ENCODE assay signal across 11 cellular contexts in genomic region chr12:54414191-54414525, GRCh38. TPM values are rescaled to one million over a fixed set of nuclear protein-coding genes. Genes with fewer than 3 reads are reported as not detected.
DNase-seq lines count a peak whose midpoint lies in the region; ATAC-seq, FAIRE-seq and TF ChIP-seq lines count a peak whose summit lies in the region.
"Had no signal": no experiment of that assay in that cellular context is flagged by ENCODE, and none has a peak within 500 bp of the region (broad histone marks: within the 10 kb centered on the region; RNA-seq: fewer than 3 reads in every experiment).

No MANE protein-coding gene starts in this region.

- H3K27me3 Mint-ChIP-seq in CD4-positive, CD25-positive, alpha-beta regulatory T cell = no peaks in the 10 kb centered on the region

- no peak for ATAC-seq in CD4-positive, CD25-positive, alpha-beta regulatory T cell (ENCODE audit: low read depth in 2 of 2)

- H3K4me1 ChIP-seq in CD4-positive, CD25-positive, alpha-beta regulatory T cell (ENCODE audit: control insufficient read depth, insufficient read depth, low read length, poor library complexity, severe bottlenecking) = peaks cover 75% of the 10 kb centered on the region
- H3K4me1 ChIP-seq in duodenal mucosa (ENCODE audit: control insufficient read depth in 1 of 2, insufficient read depth in 2 of 2, low read length in 2 of 2) = peaks cover 35 to 40% of the 10 kb centered on the region in 2 donors
- no peaks in the 10 kb centered on the region for H3K4me1 ChIP-seq in prostate gland (replicated peaks)

- peaks cover 5% of the 10 kb centered on the region for H3K36me3 ChIP-seq in CD4-positive, CD25-positive, alpha-beta regulatory T cell (ENCODE audit: control insufficient read depth, insufficient read depth, low read length)
- H3K36me3 ChIP-seq in duodenal mucosa (ENCODE audit: control insufficient read depth in 1 of 2, insufficient read depth in 2 of 2, low read length in 2 of 2) (peaks cover 0 to 4% of the 10 kb centered on the region in 2 donors), prostate gland (no peaks in the 10 kb centered on the region)

- intact Hi-C loops in prostate gland (cut with DNase I) = no loop called here

- 80% methylated on average over 3 of the region's 3 CpGs for WGBS in prostate gland

- no peak for FAIRE-seq in GM19239 (lab: Jason Lieb, UNC)

- no peaks in the 10 kb centered on the region for H3K9me3 Mint-ChIP-seq in CD4-positive, CD25-positive, alpha-beta regulatory T cell

- peak overlapping the region; percentile 87 for H3K27ac ChIP-seq in CD4-positive, CD25-positive, alpha-beta regulatory T cell (ENCODE audit: insufficient read depth, low read length, poor library complexity, severe bottlenecking)
- H3K27ac ChIP-seq in duodenal mucosa (ENCODE audit: low read depth, low read length) (peak overlapping the region; percentile 46), prostate gland (peak overlapping the region; percentile 53 to 63)

- H3K9ac ChIP-seq in duodenal mucosa (ENCODE audit: low read depth in 1 of 2, low read length in 2 of 2) = no peak overlapping the region

- TF ChIP-seq CTCF in NB4 (IDR thresholded peaks at IDR 0.05; ENCODE audit: low read depth, low read length) (no peak), prostate gland (IDR thresholded peaks at IDR 0.05) (no peak)

- peaks cover 11 to 83% (median 41%) of the 10 kb centered on the region in 4 donors for H3K4me1 Mint-ChIP-seq in CD4-positive, CD25-positive, alpha-beta regulatory T cell

- no peak for DNase-seq in CD4-positive, CD25-positive, alpha-beta regulatory T cell
- DNase-seq in NB4 (ENCODE audit: low read depth) = no peak
- DNase-seq in prostate gland (ENCODE audit: low spot score) = no peak
- no peak for DNase-seq in NCI-H774 (lab: John Stamatoyannopoulos, UW)
- DNase-seq in NCI-H748 treated with DMSO at 0.1 percent for 48 hours (lab: John Stamatoyannopoulos, UW) = no peak
- no peak for DNase-seq in stimulated activated CD4-positive, alpha-beta T cell treated with anti-CD3 and anti-CD28 coated beads, Interleukin-15, amount 100 ng/mL, for 24 hours
- DNase-seq in GM19239 (ENCODE audit: insufficient read length, low spot score) = no peak
- DNase-seq: DMS53; stimulated activated CD4-positive, alpha-beta T cell treated with anti-CD3 and anti-CD28 coated beads, Interleukin-4, amount 100 ng/mL, for 1 hour had no signal

- TF ChIP-seq POLR2A in NB4 (IDR thresholded peaks at IDR 0.05; ENCODE audit: extremely low read depth, insufficient read length) (no peak), prostate gland (IDR thresholded peaks at IDR 0.05) (no peak)

- no peaks in the 10 kb centered on the region for H3K27me3 ChIP-seq in CD4-positive, CD25-positive, alpha-beta regulatory T cell (ENCODE audit: control insufficient read depth, insufficient read depth, low read length)
- H3K27me3 ChIP-seq in duodenal mucosa (ENCODE audit: control insufficient read depth in 1 of 2, insufficient read depth in 2 of 2, low read length in 2 of 2) = peaks cover 2 to 11% of the 10 kb centered on the region in 2 donors
- H3K27me3 ChIP-seq in prostate gland (replicated peaks; ENCODE audit: insufficient read depth) = no peaks in the 10 kb centered on the region

- H3K27ac Mint-ChIP-seq in CD4-positive, CD25-positive, alpha-beta regulatory T cell = peak overlapping the region; percentile 96 to 100 (median 96)

- peak overlapping the region in 3 of 4 donors; percentile 70 to 83 (median 78) for H3K4me3 Mint-ChIP-seq in CD4-positive, CD25-positive, alpha-beta regulatory T cell

- peaks cover 8% of the 10 kb centered on the region for H3K36me3 Mint-ChIP-seq in CD4-positive, CD25-positive, alpha-beta regulatory T cell

- H3K9me3 ChIP-seq in CD4-positive, CD25-positive, alpha-beta regulatory T cell (ENCODE audit: control insufficient read depth in 2 of 2, low read length in 2 of 2) = no peaks in the 10 kb centered on the region
- H3K9me3 ChIP-seq in duodenal mucosa (ENCODE audit: control insufficient read depth in 1 of 2, low read length in 2 of 2) (no peaks in the 10 kb centered on the region), prostate gland (no peaks in the 10 kb centered on the region)

- H3K4me3 ChIP-seq in CD4-positive, CD25-positive, alpha-beta regulatory T cell (ENCODE audit: low read depth, low read length) = peak overlapping the region; percentile 82
- H3K4me3 ChIP-seq in NB4 (ENCODE audit: low read depth, low read length) (peak overlapping the region; percentile 62), duodenal mucosa (ENCODE audit: low read depth in 1 of 2, low read length in 2 of 2) (peak overlapping the region; percentile 8 to 33), prostate gland (peak overlapping the region in 1 of 2 donors; percentile 8)

RNA-seq across cellular contexts. Expression of gene ITGA5, which starts 4.9 kb away (rescaled TPM):
- total RNA-seq in CD4-positive, CD25-positive, alpha-beta regulatory T cell = 57.4 TPM
- 10 to 100 TPM; 18.6 to 31.8 (median 23.7) TPM for polyA plus RNA-seq in CD4-positive, CD25-positive, alpha-beta regulatory T cell
- total RNA-seq in prostate gland = 10 to 100 TPM; 44.2 to 99.4 TPM

RNA-seq across cellular contexts. Expression of gene ZNF385A, which starts 29.6 kb away (rescaled TPM):
- total RNA-seq in CD4-positive, CD25-positive, alpha-beta regulatory T cell = 0.86 TPM
- under 1 TPM in 2 of 4 donors, not detected in 2; 0.14 to 0.17 TPM for polyA plus RNA-seq in CD4-positive, CD25-positive, alpha-beta regulatory T cell
- 10 to 100 TPM; 29.4 to 42.4 TPM for total RNA-seq in prostate gland

RNA-seq across cellular contexts. Expression of gene GPR84, which starts 49.9 kb away (rescaled TPM):
- total RNA-seq in CD4-positive, CD25-positive, alpha-beta regulatory T cell = not detected
- not detected for polyA plus RNA-seq in CD4-positive, CD25-positive, alpha-beta regulatory T cell
- total RNA-seq in prostate gland = under 1 TPM in 1 of 2 donors, not detected in 1; 0.97 TPM
- total RNA-seq: H4 had no signal

RNA-seq across cellular contexts. Expression of gene GTSF1, which starts 59.2 kb away (rescaled TPM):
- total RNA-seq in CD4-positive, CD25-positive, alpha-beta regulatory T cell = 3.0 TPM
- 10 to 100 TPM; 12.7 to 30.3 (median 18.4) TPM for polyA plus RNA-seq in CD4-positive, CD25-positive, alpha-beta regulatory T cell
- total RNA-seq in prostate gland = 10 to 100 TPM in 1 of 2 donors, not detected in 1; 50.7 TPM
- total RNA-seq: H4 had no signal

Comparison
In these comparisons a context has a peak if more than half of its experiments do, and no peak if none do; other contexts are left out.
1. RNA of gene ZNF385A, which starts 29.6 kb away (total RNA-seq): 29.4 to 42.4 TPM in prostate gland; 0.86 TPM in CD4-positive, CD25-positive, alpha-beta regulatory T cell (single experiment); every median in the first group is over 10 times any median in the second.
2. Peak in every context shown above with its lines, with median percentiles within 50 percentile points of each other: H3K27ac ChIP-seq.